ENCODE assay signal across 15 cellular contexts in the genomic region with DNA sequence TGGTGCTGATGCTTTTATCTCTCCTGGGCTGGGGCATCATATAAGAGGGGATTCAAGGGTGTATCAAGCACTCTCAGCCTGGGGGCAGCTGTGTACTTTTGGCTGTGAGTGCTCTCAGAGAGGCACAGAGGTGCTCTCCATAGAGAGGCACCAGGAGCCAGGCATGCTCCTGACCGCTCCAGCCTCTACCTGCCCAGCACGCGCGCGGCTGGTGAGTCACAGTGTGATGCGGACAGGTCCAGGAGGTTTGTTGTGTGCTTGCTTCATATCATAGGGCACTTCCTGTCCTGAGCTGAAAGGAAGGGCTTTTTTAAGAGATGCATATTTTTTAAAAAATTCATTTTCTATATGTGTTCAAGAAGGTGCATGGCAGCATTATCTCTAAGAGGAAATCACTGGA.
DNase-seq lines count a peak whose midpoint lies in the region; ATAC-seq and TF ChIP-seq lines count a peak whose summit lies in the region.
"Had no signal": no experiment of that assay in that cellular context is flagged by ENCODE, and none has a peak within 500 bp of the region (broad histone marks: within the 10 kb centered on the region; RNA-seq: fewer than 3 reads in every experiment).

No MANE protein-coding gene starts in this region.

- in situ Hi-C loops in HAP-1 (cut with MboI; ENCODE audit: low sequenced_read_pairs) = no loop called here

- no peaks in the 10 kb centered on the region for H3K79me2 ChIP-seq in mesendoderm (ENCODE audit: control insufficient read depth, insufficient read depth, low read length)

- H3K4ac ChIP-seq in mesendoderm (ENCODE audit: low read depth, low read length) = no peak overlapping the region

- TF ChIP-seq RAD21 in Ishikawa (IDR thresholded peaks at IDR 0.05; ENCODE audit: low read depth) = no peak

- H3K4me1 ChIP-seq in RWPE2 (ENCODE audit: insufficient read depth, poor library complexity, severe bottlenecking) (peaks cover 71% of the 10 kb centered on the region), mesendoderm (ENCODE audit: control insufficient read depth, low read depth, low read length) (peaks cover 5% of the 10 kb centered on the region), adrenal gland (replicated peaks in 1 of 2) (no peaks in the 10 kb centered on the region), HAP-1 (no peaks in the 10 kb centered on the region), testis (no peaks in the 10 kb centered on the region)
- H3K4me1 ChIP-seq: stomach had no signal

- H3K9me3 ChIP-seq in RWPE2 (ENCODE audit: severe bottlenecking) = no peaks in the 10 kb centered on the region
- no peaks in the 10 kb centered on the region for H3K9me3 ChIP-seq in adrenal gland (replicated peaks in 1 of 3)
- no peaks in the 10 kb centered on the region for H3K9me3 ChIP-seq in HAP-1
- H3K9me3 ChIP-seq in testis = no peaks in the 10 kb centered on the region
- H3K9me3 ChIP-seq: stomach had no signal

- no peak overlapping the region for H3K4me2 ChIP-seq in mesendoderm (ENCODE audit: low read length)

- H3K18ac ChIP-seq in mesendoderm (ENCODE audit: low read length) = no peak overlapping the region

- no CpG with 5 or more reads among the region's 6 CpGs for WGBS in mesendoderm (ENCODE audit: extremely low coverage, insufficient coverage, low lambda C conversion rate)
- 72 to 100% (median 88%) methylated on average over 4 to 6 of the region's 6 CpGs for WGBS in adrenal gland, 4 donors
- 87 to 95% methylated on average over 6 of the region's 6 CpGs for WGBS in testis, 2 donors

- peak; percentile 70 for ATAC-seq in RWPE2 (ENCODE audit: low read depth)
- ATAC-seq: GM12878, left lobe of liver had no signal

- H2BK120ac ChIP-seq in mesendoderm (ENCODE audit: low read depth, low read length) = no peak overlapping the region

- peak overlapping the region; percentile 27 for H3K56ac ChIP-seq in mesendoderm (ENCODE audit: low read length)

- no peak overlapping the region for H2BK5ac ChIP-seq in mesendoderm (ENCODE audit: low read length)

- no peak overlapping the region for H4K8ac ChIP-seq in mesendoderm (ENCODE audit: low read depth, low read length)

- no peak overlapping the region for H2AK5ac ChIP-seq in mesendoderm (ENCODE audit: low read length)

- TF ChIP-seq POLR2A in adrenal gland (IDR thresholded peaks at IDR 0.05) (no peak), testis (IDR thresholded peaks at IDR 0.05) (no peak)

- H3K36me3 ChIP-seq in RWPE2 (ENCODE audit: low read depth) (peaks cover 47% of the 10 kb centered on the region), mesendoderm (ENCODE audit: control insufficient read depth, insufficient read depth, low read length) (no peaks in the 10 kb centered on the region), adrenal gland (replicated peaks in 1 of 2) (no peaks in the 10 kb centered on the region), HAP-1 (replicated peaks) (no peaks in the 10 kb centered on the region), testis (ENCODE audit: low read depth, missing control alignments) (no peaks in the 10 kb centered on the region)
- H3K36me3 ChIP-seq: cardiac muscle cell, stomach had no signal

- TF ChIP-seq CTCF in RWPE2 (IDR thresholded peaks at IDR 0.05; ENCODE audit: poor library complexity, severe bottlenecking) (no peak), adrenal gland (IDR thresholded peaks at IDR 0.05) (no peak), testis (IDR thresholded peaks at IDR 0.05) (no peak)

- H3K27ac ChIP-seq in RWPE2 (ENCODE audit: poor library complexity, severe bottlenecking) = peak overlapping the region; percentile 100
- H3K27ac ChIP-seq in mesendoderm (ENCODE audit: low read depth, low read length) = no peak overlapping the region
- H3K27ac ChIP-seq in adrenal gland = no peak overlapping the region
- no peak overlapping the region for H3K27ac ChIP-seq in testis
- H3K27ac ChIP-seq: cardiac muscle cell, stomach had no signal

- TF ChIP-seq EP300 in Ishikawa (IDR thresholded peaks at IDR 0.05; ENCODE audit: borderline replicate concordance) = no peak

- no peaks in the 10 kb centered on the region for H3K79me1 ChIP-seq in mesendoderm (ENCODE audit: low read length)

- intact Hi-C loops in adrenal gland (cut with DNase I) (no loop called here), testis (cut with DNase I; ENCODE audit: low total_unique reads) (no loop called here)

- no peak overlapping the region for H3K23ac ChIP-seq in mesendoderm (ENCODE audit: low read length)

- no peak overlapping the region for H4K5ac ChIP-seq in mesendoderm (ENCODE audit: low read length)

- no peak overlapping the region for H3K9ac ChIP-seq in mesendoderm (ENCODE audit: low read length)

- peak; percentile 83 for DNase-seq in DMS79 treated with DMSO at 0.1 percent for 48 hours (lab: John Stamatoyannopoulos, UW)
- peak; percentile 95 for DNase-seq in RWPE2 (ENCODE audit: low spot score)
- DNase-seq in mesendoderm = no peak
- DNase-seq in adrenal gland = no peak
- DNase-seq in HAP-1 (ENCODE audit: low spot score in 2 of 2) = no peak
- no peak for DNase-seq in testis
- DNase-seq: activated naive CD8-positive, alpha-beta T cell treated with anti-CD3 and anti-CD28 coated beads for 36 hours; activated T-cell treated with anti-CD3 and anti-CD28 coated beads, Interleukin-2, amount 50 U/mL, for 48 hours; naive B cell; NCI-H2227 treated with DMSO at 0.1 percent for 48 hours; stomach had no signal

- no peak overlapping the region for H2BK15ac ChIP-seq in mesendoderm (replicated peaks; ENCODE audit: low read depth)

- H3K27me3 ChIP-seq in RWPE2 (ENCODE audit: insufficient read depth, poor library complexity, severe bottlenecking) = no peaks in the 10 kb centered on the region
- H3K27me3 ChIP-seq in mesendoderm (ENCODE audit: insufficient read depth, low read length, poor library complexity) = no peaks in the 10 kb centered on the region
- no peaks in the 10 kb centered on the region for H3K27me3 ChIP-seq in adrenal gland
- H3K27me3 ChIP-seq in HAP-1 (ENCODE audit: low read depth) = peaks cover 10% of the 10 kb centered on the region; the same call in 1 of the 2 replicates
- no peaks in the 10 kb centered on the region for H3K27me3 ChIP-seq in testis
- H3K27me3 ChIP-seq: stomach had no signal

- peak overlapping the region; percentile 42 for H3K4me3 ChIP-seq in RWPE2 (ENCODE audit: severe bottlenecking)
- H3K4me3 ChIP-seq in mesendoderm (ENCODE audit: low read length) = no peak overlapping the region
- no peak overlapping the region for H3K4me3 ChIP-seq in adrenal gland
- no peak overlapping the region for H3K4me3 ChIP-seq in HAP-1
- H3K4me3 ChIP-seq in testis = no peak overlapping the region
- H3K4me3 ChIP-seq: cardiac muscle cell, GM12878, stomach had no signal

TF ChIP-seq in Ishikawa, 13 proteins besides CTCF, POLR2A, EP300 and RAD21:
- TF ChIP-seq YY1 (IDR thresholded peaks at IDR 0.05; ENCODE audit: low read depth) = no peak
- peak; percentile 13; the same call in 1 of the 2 replicates for TF ChIP-seq MAX (IDR thresholded peaks at IDR 0.05)
- no peak for TF ChIP-seq TCF12 (IDR thresholded peaks at IDR 0.05; ENCODE audit: low read depth)

Comparison
In these comparisons a context has a peak if more than half of its experiments do, and no peak if none do; other contexts are left out.
1. DNase-seq: peak in DMS79 treated with DMSO at 0.1 percent for 48 hours (single experiment) and RWPE2 (single experiment); none in mesendoderm (single experiment), adrenal gland (0 of 7), HAP-1 (0 of 2) and testis (single experiment).